In genomic region chr1:118483245-118484006, GRCh38 we compare ENCODE assay signal across 1 cellular context.
TF ChIP-seq lines count a peak whose summit lies in the region.

No MANE protein-coding gene starts in this region.

TF ChIP-seq in WTC11, 78 proteins besides CTCF, POLR2A, EP300 and RAD21 (continued from another document):
- TF ChIP-seq ATF6 (CRISPR knock-in tag; IDR thresholded peaks at IDR 0.05) (no peak), ETV6 (CRISPR knock-in tag; IDR thresholded peaks at IDR 0.05) (no peak), SMAD4 (CRISPR knock-in tag; IDR thresholded peaks at IDR 0.05) (no peak), ZNF317 (CRISPR knock-in tag; IDR thresholded peaks at IDR 0.05; ENCODE audit: borderline replicate concordance, low read depth) (no peak), ZNF232 (CRISPR knock-in tag; IDR thresholded peaks at IDR 0.05) (no peak)
